Comparison of ENCODE assay signal across 9 cellular contexts in genomic region chr14:77536951-77537350, GRCh38. TPM values are rescaled to one million over a fixed set of nuclear protein-coding genes. Genes with fewer than 3 reads are reported as not detected.
"Had no signal": no experiment of that assay in that cellular context is flagged by ENCODE, and none has a peak within 500 bp of the region (broad histone marks: within the 10 kb centered on the region; RNA-seq: fewer than 3 reads in every experiment).

No MANE protein-coding gene starts in this region.

RNA-seq across cellular contexts. Expression of gene ISM2, which starts 38.3 kb away (rescaled TPM):
- total RNA-seq: naive thymus-derived CD8-positive, alpha-beta T cell; neural crest cell; osteocyte; pancreas; pulmonary artery endothelial cell; thoracic aorta; thyroid gland; upper lobe of right lung; urinary bladder had no signal
- polyA plus RNA-seq: naive thymus-derived CD8-positive, alpha-beta T cell; pancreas had no signal
